ENCODE assay signal across 8 cellular contexts in genomic region chr2:239268082-239268481, GRCh38.
A peak's percentile ranks its signal among the peaks of the same experiment; 100 is the strongest.
DNase-seq lines count a peak whose midpoint lies in the region; ATAC-seq and TF ChIP-seq lines count a peak whose summit lies in the region.

No MANE protein-coding gene starts in this region.

- RAD21 ChIA-PET in HCT116 (lab: Charles Lee; ENCODE audit: low non-redundant PET in 1 of 2, low total read pairs in 2 of 2, uncharacterized antibody in 2 of 2, unreplicated experiment in 2 of 2), result no interaction called here

- H3K9ac ChIP-seq in HCT116 (ENCODE audit: low read length) (peak overlapping the region; percentile 50), skeletal muscle tissue (ENCODE audit: low read depth in 1 of 3, low read length in 3 of 3) (peak overlapping the region; percentile 46 to 67 (median 62))

- peaks cover 82% of the 10 kb centered on the region for H3K79me2 ChIP-seq in HCT116 (ENCODE audit: insufficient read depth, low read length)

- ATAC-seq in HCT116 (peak; percentile 59), GM21447 (IDR thresholded peaks at IDR 0.05; ENCODE audit: unreplicated experiment) (no peak)
- no peak for ATAC-seq in activated CD4-positive, CD25-positive, alpha-beta regulatory T cell treated with anti-CD3 and anti-CD28 coated beads, Interleukin-2, amount 50 U/mL, for 24 hours

- H3K4me3 ChIP-seq in HCT116 (replicated peaks in 1 of 2; ENCODE audit: low read depth in 1 of 2, low read length in 2 of 2) (peak overlapping the region; percentile 44 to 46), skeletal muscle tissue (ENCODE audit: low read length in 3 of 3) (peak overlapping the region in 1 of 3 donors; percentile 0)

- H3K27ac ChIP-seq in HCT116 (ENCODE audit: low read depth, low read length) (peak overlapping the region; percentile 81), skeletal muscle tissue (ENCODE audit: low read depth, low read length) (peak overlapping the region; percentile 65)

- no peak overlapping the region for H2AFZ ChIP-seq in HCT116 (ENCODE audit: low read depth, low read length, poor library complexity, severe bottlenecking)

- H3K27ac Mint-ChIP-seq in activated T-helper 1 cell treated with anti-CD3 and anti-CD28 coated beads, Interleukin-12 subunit alpha, Interleukin-12 subunit beta, Interleukin-2, Interleukin-4 antibody, amounts not matched to agents 30 ng/mL and 10 ng/mL and 1 ng/mL, durations not matched to agents 14 hours and 24 hours and 36 hours, result peak overlapping the region; percentile 89
- peak overlapping the region; percentile 95 to 100 (median 99) for H3K27ac Mint-ChIP-seq in immature natural killer cell

- BruUV-seq in HCT116 (replicated peaks; lab: Mats Ljungman, UMichigan), result no TSS peak

- H3K9me3 ChIP-seq in HCT116 (ENCODE audit: control insufficient read depth in 1 of 2, insufficient read depth in 1 of 2, low read depth in 1 of 2, low read length in 2 of 2) (no peaks in the 10 kb centered on the region), skeletal muscle tissue (ENCODE audit: control insufficient read depth in 3 of 3, low read length in 3 of 3) (no peaks in the 10 kb centered on the region)

- no peak for TF ChIP-seq CTCF in HCT116 (IDR thresholded peaks at IDR 0.05 in 2 of 3, conservative IDR thresholded peaks at IDR 0.05 in 1 of 3; ENCODE audit: borderline replicate concordance in 1 of 3, insufficient read depth in 1 of 3, low read depth in 2 of 3, low read length in 2 of 3)

- TF ChIP-seq RAD21 in HCT116 (IDR thresholded peaks at IDR 0.05; ENCODE audit: low read depth), result no peak

- H3K27me3 ChIP-seq in HCT116 (ENCODE audit: insufficient read depth, low read length) (no peaks in the 10 kb centered on the region), skeletal muscle tissue (ENCODE audit: control insufficient read depth in 3 of 3, insufficient read depth in 3 of 3, low read length in 3 of 3) (no peaks in the 10 kb centered on the region)

- no peaks in the 10 kb centered on the region for H3K36me3 ChIP-seq in HCT116 (ENCODE audit: control insufficient read depth in 1 of 2, insufficient read depth in 2 of 2, low read length in 2 of 2)
- peaks cover 0 to 4% (median 0%) of the 10 kb centered on the region in 3 donors for H3K36me3 ChIP-seq in skeletal muscle tissue (ENCODE audit: control insufficient read depth in 3 of 3, insufficient read depth in 3 of 3, low read length in 3 of 3)

- H3K9me2 ChIP-seq in HCT116 (ENCODE audit: insufficient read depth), result no peaks in the 10 kb centered on the region

- peaks cover 12% of the 10 kb centered on the region for H3K27me3 Mint-ChIP-seq in activated T-helper 1 cell treated with anti-CD3 and anti-CD28 coated beads, Interleukin-12 subunit alpha, Interleukin-12 subunit beta, Interleukin-2, Interleukin-4 antibody, amounts not matched to agents 30 ng/mL and 10 ng/mL and 1 ng/mL, durations not matched to agents 14 hours and 24 hours and 36 hours (ENCODE audit: insufficient read depth)
- H3K27me3 Mint-ChIP-seq in immature natural killer cell (ENCODE audit: low read depth in 3 of 3), result peaks cover 7 to 21% (median 17%) of the 10 kb centered on the region in 3 donors

- peak overlapping the region; percentile 84 for H3K4me3 Mint-ChIP-seq in activated T-helper 1 cell treated with anti-CD3 and anti-CD28 coated beads, Interleukin-12 subunit alpha, Interleukin-12 subunit beta, Interleukin-2, Interleukin-4 antibody, amounts not matched to agents 30 ng/mL and 10 ng/mL and 1 ng/mL, durations not matched to agents 14 hours and 24 hours and 36 hours
- H3K4me3 Mint-ChIP-seq in immature natural killer cell, result peak overlapping the region; percentile 92 to 98 (median 98)

- DNase-seq in HCT116 (ENCODE audit: low read depth, low spot score) (no peak), immature natural killer cell (no peak), NCI-H146 treated with DMSO at 0.1 percent for 48 hours (lab: John Stamatoyannopoulos, UW; ENCODE audit: unreplicated experiment) (no peak), HuH-7.5 (ENCODE audit: low spot score) (no peak)
- no peak for DNase-seq in activated T-helper 1 cell treated with anti-CD3 and anti-CD28 coated beads, Interleukin-12 subunit alpha, Interleukin-12 subunit beta, Interleukin-2, Interleukin-4 antibody, amounts not matched to agents 30 ng/mL and 10 ng/mL and 1 ng/mL, durations not matched to agents 14 hours and 24 hours and 36 hours (ENCODE audit: low spot score)

- no peak for TF ChIP-seq POLR2A in HCT116 (IDR thresholded peaks at IDR 0.05; ENCODE audit: borderline replicate concordance, extremely low read depth, insufficient read depth, insufficient read length)

- no peaks in the 10 kb centered on the region for H4K20me1 ChIP-seq in HCT116 (ENCODE audit: insufficient read depth)

- POLR2A ChIA-PET in HCT116 (lab: Charles Lee), result interaction anchor here (1.0 to 1.6 kb wide), 3 partner anchors 11 to 21 kb away, joined by 4 to 12 read pairs (median 5); no protein-coding TSS in a partner anchor

- H3K4me2 ChIP-seq in HCT116 (ENCODE audit: low read length), result peak overlapping the region; percentile 72

- intact Hi-C loops in HCT116 (cut with micrococcal nuclease), result loop anchor here (1.0 to 5.0 kb wide), 5 partner anchors 21 to 724 kb away; no protein-coding TSS in a partner anchor
- intact Hi-C loops in activated T-helper 1 cell treated with anti-CD3 and anti-CD28 coated beads, Interleukin-12 subunit alpha, Interleukin-12 subunit beta, Interleukin-2, Interleukin-4 antibody, amounts not matched to agents 30 ng/mL and 10 ng/mL and 1 ng/mL, durations not matched to agents 14 hours and 24 hours and 36 hours (cut with micrococcal nuclease), result loop anchor here (5.0 to 10.0 kb wide), 4 partner anchors 233 to 867 kb away; partner anchors contain the start of gene COPS9

- CTCF ChIA-PET in HCT116 (lab: Charles Lee), result no interaction called here

- H3K4me1 ChIP-seq in HCT116 (ENCODE audit: control insufficient read depth in 1 of 2, insufficient read depth in 2 of 2, low read length in 2 of 2) (peaks cover 58 to 91% of the 10 kb centered on the region in 2 experiments), skeletal muscle tissue (ENCODE audit: control insufficient read depth in 3 of 3, insufficient read depth in 3 of 3, low read length in 3 of 3) (peaks cover 95 to 98% (median 95%) of the 10 kb centered on the region in 3 donors)

- no peaks in the 10 kb centered on the region for H3K9me3 Mint-ChIP-seq in activated T-helper 1 cell treated with anti-CD3 and anti-CD28 coated beads, Interleukin-12 subunit alpha, Interleukin-12 subunit beta, Interleukin-2, Interleukin-4 antibody, amounts not matched to agents 30 ng/mL and 10 ng/mL and 1 ng/mL, durations not matched to agents 14 hours and 24 hours and 36 hours
- no peaks in the 10 kb centered on the region for H3K9me3 Mint-ChIP-seq in immature natural killer cell

- peaks cover 10% of the 10 kb centered on the region for H3K36me3 Mint-ChIP-seq in activated T-helper 1 cell treated with anti-CD3 and anti-CD28 coated beads, Interleukin-12 subunit alpha, Interleukin-12 subunit beta, Interleukin-2, Interleukin-4 antibody, amounts not matched to agents 30 ng/mL and 10 ng/mL and 1 ng/mL, durations not matched to agents 14 hours and 24 hours and 36 hours (ENCODE audit: low read depth)
- H3K36me3 Mint-ChIP-seq in immature natural killer cell, result peaks cover 0 to 14% (median 0%) of the 10 kb centered on the region in 3 donors

- H3K4me1 Mint-ChIP-seq in activated T-helper 1 cell treated with anti-CD3 and anti-CD28 coated beads, Interleukin-12 subunit alpha, Interleukin-12 subunit beta, Interleukin-2, Interleukin-4 antibody, amounts not matched to agents 30 ng/mL and 10 ng/mL and 1 ng/mL, durations not matched to agents 14 hours and 24 hours and 36 hours (ENCODE audit: low read depth), result peaks cover 88% of the 10 kb centered on the region
- peaks cover 76 to 87% of the 10 kb centered on the region in 2 donors for H3K4me1 Mint-ChIP-seq in immature natural killer cell

TF ChIP-seq in HCT116, 20 proteins besides CTCF, POLR2A, EP300 and RAD21:
- no peak for TF ChIP-seq CBX3 (IDR thresholded peaks at IDR 0.05; ENCODE audit: low read depth)
- TF ChIP-seq ATF3 (IDR thresholded peaks at IDR 0.05), result no peak
- TF ChIP-seq SIN3A (IDR thresholded peaks at IDR 0.05; ENCODE audit: low read depth), result no peak
- no peak for TF ChIP-seq JUND (IDR thresholded peaks at IDR 0.05)
- TF ChIP-seq ZFX (IDR thresholded peaks at IDR 0.05), result no peak
- TF ChIP-seq CEBPB (IDR thresholded peaks at IDR 0.05; ENCODE audit: low read depth), result no peak
- no peak for TF ChIP-seq YY1 (IDR thresholded peaks at IDR 0.05; ENCODE audit: extremely low read depth, insufficient replicate concordance, low read depth, low read length)
- TF ChIP-seq POLR2AphosphoS5 (IDR thresholded peaks at IDR 0.05; ENCODE audit: low read depth, low read length), result peak; percentile 38
TF ChIP-seq in HCT116: peak in this region for 1.
